In the genomic region with DNA sequence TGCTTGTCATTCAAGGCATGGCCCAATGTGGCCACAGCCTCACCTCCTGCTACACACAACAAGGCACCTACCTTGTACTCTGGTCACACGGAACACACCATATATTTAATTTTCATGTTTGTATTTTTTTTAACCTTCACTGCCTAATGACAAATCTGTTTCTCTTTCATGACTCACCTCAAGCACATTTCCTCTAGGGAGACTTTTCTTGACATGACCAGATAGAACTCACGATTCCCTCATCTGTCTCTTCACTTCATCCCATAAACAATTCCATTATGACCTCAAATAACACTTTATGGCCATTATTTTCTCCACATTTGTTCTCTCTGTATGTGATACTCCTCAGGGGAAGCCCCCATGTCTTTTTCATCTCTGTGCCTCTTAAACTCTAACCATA, we compare ENCODE assay signal across 30 cellular contexts. TPM values are rescaled to one million over a fixed set of nuclear protein-coding genes. Genes with fewer than 3 reads are reported as not detected.
DNase-seq lines count a peak whose midpoint lies in the region; FAIRE-seq and TF ChIP-seq lines count a peak whose summit lies in the region.
"Had no signal": no experiment of that assay in that cellular context is flagged by ENCODE, and none has a peak within 500 bp of the region (broad histone marks: within the 10 kb centered on the region; RNA-seq: fewer than 3 reads in every experiment).

No MANE protein-coding gene starts in this region.

- H3K4me1 Mint-ChIP-seq in astrocyte (ENCODE audit: low read depth, unreplicated experiment): peaks cover 31% of the 10 kb centered on the region
- H3K4me1 Mint-ChIP-seq: IgD-negative memory B cell; naive thymus-derived CD8-positive, alpha-beta T cell had no signal

- H3K27me3 Mint-ChIP-seq in astrocyte (ENCODE audit: low read depth, unreplicated experiment): no peaks in the 10 kb centered on the region
- H3K27me3 Mint-ChIP-seq: IgD-negative memory B cell; naive thymus-derived CD8-positive, alpha-beta T cell had no signal

- H3K79me2 ChIP-seq in astrocyte (ENCODE audit: insufficient read depth, low read length): no peaks in the 10 kb centered on the region

- DNase-seq in A172 (ENCODE audit: low spot score): peak; percentile 2
- DNase-seq in GM04503 (ENCODE audit: low read depth): peak; percentile 11
- peak; percentile 35 for DNase-seq in astrocyte (ENCODE audit: low read depth)
- peak; percentile 44 to 62 for DNase-seq in foreskin fibroblast
- DNase-seq in NOMO-1 (lab: John Stamatoyannopoulos, UW; ENCODE audit: unreplicated experiment in 2 of 2): no peak
- no peak for DNase-seq in islet precursor cell
- DNase-seq in NCI-H345 treated with DMSO at 0.1 percent for 48 hours (lab: John Stamatoyannopoulos, UW; ENCODE audit: unreplicated experiment): no peak
- no peak for DNase-seq in SK-N-DZ (ENCODE audit: low spot score)
- DNase-seq: activated CD4-positive, alpha-beta T cell treated with anti-CD3 and anti-CD28 coated beads for 4 hours; activated naive CD4-positive, alpha-beta T cell; activated T-cell treated with anti-CD3 and anti-CD28 coated beads, Interleukin-2, amount 50 U/mL, for 24 hours; Caco-2; cortex of kidney; DND-41; head of caudate nucleus; left ventricle myocardium inferior; MG63; midbrain; naive thymus-derived CD8-positive, alpha-beta T cell; NCI-H1436; NCI-H524; retina; stimulated activated CD4-positive, alpha-beta T cell treated with anti-CD3 and anti-CD28 coated beads, Interleukin-12 subunit alpha, Interleukin-12 subunit beta, amount 100 ng/mL, for 4 hours; stimulated activated CD4-positive, alpha-beta T cell treated with anti-CD3 and anti-CD28 coated beads, Interleukin-4, amount 100 ng/mL, for 4 hours; stimulated activated naive CD4-positive, alpha-beta T cell had no signal

- H3K27ac Mint-ChIP-seq in astrocyte (ENCODE audit: unreplicated experiment): peak overlapping the region; percentile 2
- H3K27ac Mint-ChIP-seq: activated T-cell treated with anti-CD3 and anti-CD28 coated beads, Interleukin-2, amount 50 U/mL, for 24 hours; IgD-negative memory B cell; T-helper 1 cell treated with Interleukin-12 subunit alpha and Interleukin-12 subunit beta and Interleukin-4 antibody, amounts not matched to agents 30 μg/mL and 1 μg/mL, for 36 hours had no signal

- H3K9ac ChIP-seq in astrocyte (ENCODE audit: low read length): no peak overlapping the region
- H3K9ac ChIP-seq: BLaER1 treated with 17β-estradiol and CSF1 and Interleukin-3, amounts not matched to agents 10 nM and 100 nM had no signal

- peaks cover 32% of the 10 kb centered on the region for H3K4me1 ChIP-seq in astrocyte (ENCODE audit: insufficient read depth, low read length)
- H3K4me1 ChIP-seq: A549, Caco-2, left ventricle myocardium inferior had no signal

- no peaks in the 10 kb centered on the region for H3K27me3 ChIP-seq in astrocyte (ENCODE audit: insufficient read depth, low read length)
- H3K27me3 ChIP-seq: BLaER1 treated with 17β-estradiol and CSF1 and Interleukin-3, amounts not matched to agents 10 nM and 100 nM; MG63 had no signal

- H3K9me3 ChIP-seq in astrocyte (ENCODE audit: insufficient read depth, low read depth, low read length): no peaks in the 10 kb centered on the region
- H3K9me3 ChIP-seq: A549; BLaER1 treated with 17β-estradiol and CSF1 and Interleukin-3, amounts not matched to agents 10 nM and 100 nM; Caco-2; left ventricle myocardium inferior; MG63 had no signal

- H3K9me3 Mint-ChIP-seq in astrocyte (ENCODE audit: unreplicated experiment): no peaks in the 10 kb centered on the region
- H3K9me3 Mint-ChIP-seq: activated T-cell treated with anti-CD3 and anti-CD28 coated beads, Interleukin-2, amount 50 U/mL, for 24 hours; IgD-negative memory B cell; naive thymus-derived CD8-positive, alpha-beta T cell; T-helper 1 cell treated with Interleukin-12 subunit alpha and Interleukin-12 subunit beta and Interleukin-4 antibody, amounts not matched to agents 30 μg/mL and 1 μg/mL, for 36 hours had no signal

- TF ChIP-seq CTCF in astrocyte (IDR thresholded peaks at IDR 0.05; ENCODE audit: insufficient read depth, low read depth, low read length) (no peak), foreskin fibroblast (IDR thresholded peaks at IDR 0.05; ENCODE audit: low read depth, low read length) (no peak)

- no peaks in the 10 kb centered on the region for H4K20me1 ChIP-seq in astrocyte (ENCODE audit: insufficient read depth, low read length)
- H4K20me1 ChIP-seq: BLaER1 treated with 17β-estradiol and CSF1 and Interleukin-3, amounts not matched to agents 10 nM and 100 nM had no signal

- FAIRE-seq in astrocyte (lab: Jason Lieb, UNC): peak; percentile 76
- FAIRE-seq: A549, GM19239 had no signal

- H3K4me3 Mint-ChIP-seq in astrocyte (ENCODE audit: unreplicated experiment): no peak overlapping the region
- H3K4me3 Mint-ChIP-seq: activated T-cell treated with anti-CD3 and anti-CD28 coated beads, Interleukin-2, amount 50 U/mL, for 24 hours; IgD-negative memory B cell; naive thymus-derived CD8-positive, alpha-beta T cell; T-helper 1 cell treated with Interleukin-12 subunit alpha and Interleukin-12 subunit beta and Interleukin-4 antibody, amounts not matched to agents 30 μg/mL and 1 μg/mL, for 36 hours had no signal

- peak overlapping the region; percentile 53 for H3K27ac ChIP-seq in astrocyte (ENCODE audit: low read depth, low read length)
- H3K27ac ChIP-seq: A549; BLaER1 treated with 17β-estradiol and CSF1 and Interleukin-3, amounts not matched to agents 10 nM and 100 nM; left ventricle myocardium inferior had no signal

- H3K36me3 ChIP-seq in astrocyte (ENCODE audit: insufficient read depth, low read length): no peaks in the 10 kb centered on the region
- H3K36me3 ChIP-seq: BLaER1 treated with 17β-estradiol and CSF1 and Interleukin-3, amounts not matched to agents 10 nM and 100 nM; left ventricle myocardium inferior; MG63 had no signal

- H3K4me3 ChIP-seq in astrocyte (ENCODE audit: insufficient read depth, low read depth, low read length): no peak overlapping the region
- H3K4me3 ChIP-seq in foreskin fibroblast (ENCODE audit: low read depth in 1 of 2, low read length in 2 of 2): no peak overlapping the region
- H3K4me3 ChIP-seq: A549; BLaER1 treated with 17β-estradiol and CSF1 and Interleukin-3, amounts not matched to agents 10 nM and 100 nM; left ventricle myocardium inferior; MG63 had no signal

- H3K36me3 Mint-ChIP-seq in astrocyte (ENCODE audit: low read depth, unreplicated experiment): peaks cover 6% of the 10 kb centered on the region
- H3K36me3 Mint-ChIP-seq: IgD-negative memory B cell; naive thymus-derived CD8-positive, alpha-beta T cell had no signal

- H2AFZ ChIP-seq in astrocyte (ENCODE audit: low read depth, low read length): no peak overlapping the region

- peak overlapping the region; percentile 57 for H3K4me2 ChIP-seq in astrocyte (ENCODE audit: low read length)
- H3K4me2 ChIP-seq: A549; BLaER1 treated with 17β-estradiol and CSF1 and Interleukin-3, amounts not matched to agents 10 nM and 100 nM had no signal

RNA-seq across cellular contexts. Expression of gene DRP2, which starts 11.1 kb away (rescaled TPM):
- 0.05 and 0.10 TPM in 2 replicates for total RNA-seq in A172 (2014; rRNA removed; shearing (Covaris generic))
- 4.2 and 5.4 TPM in 2 replicates for total RNA-seq in astrocyte
- polyA plus RNA-seq in SK-N-DZ (2014; cell fraction: cytosol; rRNA removed): 1.5 and 2.0 TPM in 2 replicates
- polyA plus RNA-seq in SK-N-DZ (2014; cell fraction: nucleus; rRNA removed): 5.3 and 7.1 TPM in 2 replicates
- total RNA-seq: naive thymus-derived CD8-positive, alpha-beta T cell had no signal
- polyA plus RNA-seq: IgD-negative memory B cell had no signal

Comparison
In these comparisons a context has a peak if more than half of its experiments do, and no peak if none do; other contexts are left out.
1. DNase-seq: peak in A172 (single experiment), GM04503 (single experiment), astrocyte (single experiment) and foreskin fibroblast (2 of 2); none in NOMO-1 (0 of 2), islet precursor cell (single experiment), NCI-H345 treated with DMSO at 0.1 percent for 48 hours (single experiment) and SK-N-DZ (single experiment).